8 cellular contexts compared by ENCODE assay signal in the genomic region with DNA sequence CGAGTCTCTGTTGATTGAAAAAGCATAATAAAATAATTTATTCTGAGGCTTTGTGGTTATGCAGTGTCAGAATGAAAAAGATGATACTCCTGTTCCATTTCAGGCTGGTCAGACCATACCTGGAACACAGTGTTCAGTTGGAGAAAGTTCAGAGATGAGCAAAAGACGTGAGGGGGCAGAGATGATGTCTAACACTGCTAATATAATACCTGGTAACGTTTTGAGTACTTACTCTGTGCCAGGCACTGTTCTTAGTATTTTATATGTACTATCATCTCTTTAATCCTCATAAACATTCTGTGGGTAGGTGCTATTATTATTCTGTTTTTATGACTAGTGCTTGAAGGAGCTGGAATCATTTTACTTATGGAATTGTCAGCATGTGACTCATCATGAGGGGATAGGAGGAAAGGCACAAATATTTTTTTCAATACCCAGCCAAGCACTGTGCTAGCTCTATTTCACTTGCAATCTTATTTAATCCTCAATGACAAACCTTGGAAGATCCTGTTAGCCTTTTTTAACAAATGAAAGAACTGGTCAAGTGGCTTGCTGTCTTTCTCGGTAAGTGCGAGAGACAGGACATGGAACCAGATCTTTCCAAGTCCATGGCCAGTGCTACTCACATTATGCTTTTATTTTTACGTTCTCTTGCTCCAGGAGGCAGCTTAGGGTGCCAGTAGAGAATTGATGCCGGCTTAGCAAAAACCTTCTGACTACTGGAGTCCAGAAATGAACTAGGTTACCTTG. TPM values are rescaled to one million over a fixed set of nuclear protein-coding genes. Genes with fewer than 3 reads are reported as not detected.
DNase-seq lines count a peak whose midpoint lies in the region; ATAC-seq, FAIRE-seq and TF ChIP-seq lines count a peak whose summit lies in the region.

No MANE protein-coding gene starts in this region.

- POLR2A ChIA-PET in A673 (lab: Charles Lee; ENCODE audit: low non-redundant PET) = no interaction called here
- POLR2A ChIA-PET in RWPE1 (lab: Yijun Ruan, JAX; ENCODE audit: low non-redundant PET) = no interaction called here
- POLR2A ChIA-PET in endothelial cell of umbilical vein (lab: Charles Lee) = interaction anchor here (0.9 kb wide), 1 partner anchor 32 kb away, joined by 4 read pairs; the partner anchor contains the start of gene IQGAP1

- FAIRE-seq in endothelial cell of umbilical vein (lab: Jason Lieb, UNC) = peak; percentile 83

- H3K27me3 ChIP-seq in A673 (replicated peaks; ENCODE audit: insufficient read depth, low read depth, low read length, poor library complexity) (no peaks in the 10 kb centered on the region), endothelial cell of umbilical vein (ENCODE audit: control insufficient read depth in 2 of 2, insufficient read depth in 2 of 2, low read length in 2 of 2) (no peaks in the 10 kb centered on the region), parathyroid adenoma (ENCODE audit: control insufficient read depth, insufficient read depth, low read length) (no peaks in the 10 kb centered on the region)

- peaks cover 38% of the 10 kb centered on the region for H3K4me1 ChIP-seq in A673 (ENCODE audit: insufficient read depth, low read length, poor library complexity, severe bottlenecking)
- peaks cover 37% of the 10 kb centered on the region for H3K4me1 ChIP-seq in endothelial cell of umbilical vein (ENCODE audit: control insufficient read depth, extremely low read depth, insufficient read depth, low read length)
- H3K4me1 ChIP-seq in parathyroid adenoma = peaks cover 5% of the 10 kb centered on the region

- CTCF ChIA-PET in A673 (lab: Charles Lee) (no interaction called here), RWPE1 (lab: Yijun Ruan, JAX) (interaction anchor here (0.6 to 1.0 kb wide), 2 partner anchors 60 to 99 kb away, joined by 3 read pairs; no protein-coding TSS in a partner anchor), endothelial cell of umbilical vein (lab: Charles Lee) (interaction anchor here (0.7 to 3.2 kb wide), 13 partner anchors 12 to 119 kb away, joined by 3 to 13 read pairs (median 3); partner anchors contain the start of gene IQGAP1)

- peak overlapping the region; percentile 21 for H3K9ac ChIP-seq in endothelial cell of umbilical vein (replicated peaks; ENCODE audit: extremely low read depth, insufficient read depth, low read length)
- no peak overlapping the region for H3K9ac ChIP-seq in parathyroid adenoma

- H4K20me1 ChIP-seq in endothelial cell of umbilical vein (replicated peaks; ENCODE audit: control insufficient read depth, extremely low read depth, insufficient read depth, low read length) = peaks cover 2% of the 10 kb centered on the region

- peak; percentile 28 for TF ChIP-seq POLR2A in endothelial cell of umbilical vein (IDR thresholded peaks at IDR 0.05; ENCODE audit: low read depth, low read length)

- ATAC-seq in GM21390 (IDR thresholded peaks at IDR 0.05; ENCODE audit: unreplicated experiment) (peak; percentile 77), GM21526 (IDR thresholded peaks at IDR 0.05; ENCODE audit: low FRiP score, unreplicated experiment) (no peak)

- TF ChIP-seq CTCF in A673 (conservative IDR thresholded peaks at IDR 0.05; ENCODE audit: low read depth, low read length) (no peak), RWPE1 (conservative IDR thresholded peaks at IDR 0.05; ENCODE audit: low read depth) (no peak), endothelial cell of umbilical vein (IDR thresholded peaks at IDR 0.05; ENCODE audit: extremely low read depth in 1 of 2, insufficient read depth in 1 of 2, low read depth in 1 of 2, low read length in 2 of 2) (no peak), parathyroid adenoma (IDR thresholded peaks at IDR 0.05) (no peak)

- H3K27ac ChIP-seq in A673 (ENCODE audit: low read depth, low read length, poor library complexity, severe bottlenecking) (peak overlapping the region; percentile 54), RWPE1 (peak overlapping the region; percentile 82), endothelial cell of umbilical vein (ENCODE audit: insufficient read depth, low read depth, low read length) (peak overlapping the region; percentile 80), parathyroid adenoma (peak overlapping the region; percentile 7)

- H3K79me2 ChIP-seq in endothelial cell of umbilical vein (ENCODE audit: control insufficient read depth, insufficient read depth, low read length) = peaks cover 86% of the 10 kb centered on the region
- H3K79me2 ChIP-seq in parathyroid adenoma = peaks cover 27% of the 10 kb centered on the region

- H3K36me3 ChIP-seq in A673 (ENCODE audit: insufficient read depth, low read length, poor library complexity, severe bottlenecking) (no peaks in the 10 kb centered on the region), endothelial cell of umbilical vein (ENCODE audit: control insufficient read depth in 2 of 2, extremely low read depth in 1 of 2, insufficient read depth in 2 of 2, low read length in 2 of 2) (no peaks in the 10 kb centered on the region), parathyroid adenoma (ENCODE audit: control insufficient read depth, insufficient read depth, low read length) (no peaks in the 10 kb centered on the region)

- BruUV-seq in A673 (replicated peaks; lab: Mats Ljungman, UMichigan) (no TSS peak), endothelial cell of umbilical vein (replicated peaks; lab: Mats Ljungman, UMichigan) (no TSS peak)

- dilution Hi-C loops in endothelial cell of umbilical vein (cut with MboI; ENCODE audit: extremely low pct_ligation_motif_present, low sequenced_read_pairs) = no loop called here

- no peaks in the 10 kb centered on the region for H3K9me1 ChIP-seq in endothelial cell of umbilical vein (replicated peaks; ENCODE audit: control insufficient read depth, extremely low read depth, insufficient read depth, low read length)

- peak overlapping the region; percentile 52 for H3K4me2 ChIP-seq in endothelial cell of umbilical vein (ENCODE audit: insufficient read depth, low read length)
- no peak overlapping the region for H3K4me2 ChIP-seq in parathyroid adenoma (ENCODE audit: low read length)

- H3K4me3 ChIP-seq in A673 (ENCODE audit: low read depth, low read length, poor library complexity, severe bottlenecking) (peak overlapping the region; percentile 7), endothelial cell of umbilical vein (replicated peaks in 1 of 3; ENCODE audit: insufficient read depth in 1 of 3, low read depth in 1 of 3, low read length in 3 of 3) (no peak overlapping the region), parathyroid adenoma (ENCODE audit: low read depth, low read length) (no peak overlapping the region)

- H3K9me3 ChIP-seq in A673 (ENCODE audit: low read depth, low read length, poor library complexity, severe bottlenecking) = no peaks in the 10 kb centered on the region
- no peaks in the 10 kb centered on the region for H3K9me3 ChIP-seq in endothelial cell of umbilical vein (replicated peaks; ENCODE audit: control insufficient read depth, insufficient read depth, low read length)
- no peaks in the 10 kb centered on the region for H3K9me3 ChIP-seq in parathyroid adenoma (ENCODE audit: control insufficient read depth, low read length)

- H2AFZ ChIP-seq in endothelial cell of umbilical vein (ENCODE audit: low read depth, low read length) (no peak overlapping the region), parathyroid adenoma (no peak overlapping the region)

- DNase-seq in A673 (ENCODE audit: low spot score) = peak; percentile 72
- peak; percentile 85 for DNase-seq in RWPE1 (ENCODE audit: low spot score)
- peak; percentile 80 for DNase-seq in endothelial cell of umbilical vein (ENCODE audit: low read depth, low spot score)
- no peak for DNase-seq in KG1 (lab: John Stamatoyannopoulos, UW)
- DNase-seq in NCI-H526 (lab: John Stamatoyannopoulos, UW) = no peak

- intact Hi-C loops in A673 (cut with micrococcal nuclease; ENCODE audit: unreplicated experiment) (no loop called here), endothelial cell of umbilical vein (cut with micrococcal nuclease) (loop anchor here (1.0 to 2.0 kb wide), 2 partner anchors 17 to 32 kb away; partner anchors contain the start of gene IQGAP1)

TF ChIP-seq in endothelial cell of umbilical vein, 7 proteins besides CTCF, POLR2A, EP300 and RAD21:
- TF ChIP-seq MAX (IDR thresholded peaks at IDR 0.05; ENCODE audit: insufficient read depth, insufficient read length) (no peak), POLR2AphosphoS5 (IDR thresholded peaks at IDR 0.05; ENCODE audit: insufficient read depth, low read depth, low read length) (no peak), JUN (IDR thresholded peaks at IDR 0.05; ENCODE audit: borderline replicate concordance, insufficient read depth, insufficient read length, low read depth) (peak; percentile 65), EZH2 (IDR thresholded peaks at IDR 0.05; ENCODE audit: borderline replicate concordance, low read depth, low read length, severe bottlenecking) (no peak), FOS (IDR thresholded peaks at IDR 0.05; ENCODE audit: borderline replicate concordance, insufficient read depth, low read length) (peak; percentile 80), MYC (IDR thresholded peaks at IDR 0.05; ENCODE audit: low read depth, low read length) (no peak), GATA2 (IDR thresholded peaks at IDR 0.05; ENCODE audit: insufficient read depth, insufficient read length, low read depth, low read length) (no peak)
TF ChIP-seq in endothelial cell of umbilical vein: peak in this region for 2.

RNA-seq across cellular contexts. Expression of gene IQGAP1, which starts 31.9 kb away (rescaled TPM):
- total RNA-seq in A673 (2021) (115 and 119 TPM in 2 replicates), endothelial cell of umbilical vein (244 and 258 TPM in 2 replicates)
- polyA plus RNA-seq in endothelial cell of umbilical vein = 82.2 and 84.7 TPM in 2 replicates
- polyA plus RNA-seq in endothelial cell of umbilical vein (2011; cell fraction: cytosol; rRNA removed) = 46.4 and 51.9 TPM in 2 replicates
- 749 and 898 TPM in 2 replicates for polyA plus RNA-seq in endothelial cell of umbilical vein (2011; cell fraction: nucleus; rRNA removed)
- 151 and 223 TPM in 2 replicates for polyA plus RNA-seq in endothelial cell of umbilical vein (2012)
- 369 and 373 TPM in 2 replicates for polyA minus RNA-seq in endothelial cell of umbilical vein
- 99.6 TPM for polyA minus RNA-seq in endothelial cell of umbilical vein (2011; cell fraction: cytosol; rRNA and poly(A)+ RNA removed)
- polyA minus RNA-seq in endothelial cell of umbilical vein (2011; cell fraction: nucleus; rRNA and poly(A)+ RNA removed) = 1,208 and 1,408 TPM in 2 replicates

Comparison
In these comparisons a context has a peak if more than half of its experiments do, and no peak if none do; other contexts are left out.
1. DNase-seq: peak in A673 (single experiment), RWPE1 (single experiment) and endothelial cell of umbilical vein (single experiment); none in KG1 (single experiment) and NCI-H526 (0 of 2).
2. H3K27ac ChIP-seq: peak in every context shown above with its lines; median percentile 82 in RWPE1; 80 in endothelial cell of umbilical vein; 54 in A673; 7 in parathyroid adenoma.